In the genomic region with DNA sequence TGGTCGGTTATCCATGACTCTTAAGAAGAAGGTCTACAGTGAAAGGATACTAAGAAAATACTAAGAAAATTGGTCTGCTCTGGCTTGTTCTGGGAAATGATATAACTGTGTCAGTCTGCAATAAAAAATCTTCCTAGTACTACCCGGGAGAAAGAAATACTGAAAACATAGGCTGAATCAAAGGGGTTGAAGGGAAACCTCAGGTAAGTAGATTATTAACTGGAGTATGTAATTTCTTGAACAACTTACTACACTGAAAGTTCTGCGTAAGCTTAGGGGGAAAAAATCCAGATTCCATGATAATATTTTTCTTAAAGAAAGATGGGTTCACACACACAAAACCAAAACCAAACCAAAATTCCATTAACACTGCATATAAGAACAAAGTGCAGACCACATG, we compare ENCODE assay signal across 18 cellular contexts.
A peak's percentile ranks its signal among the peaks of the same experiment; 100 is the strongest.
DNase-seq lines count a peak whose midpoint lies in the region; ATAC-seq and TF ChIP-seq lines count a peak whose summit lies in the region.
"Had no signal": no experiment of that assay in that cellular context is flagged by ENCODE, and none has a peak within 500 bp of the region (broad histone marks: within the 10 kb centered on the region; RNA-seq: fewer than 3 reads in every experiment).

No MANE protein-coding gene starts in this region.

- no peak overlapping the region for H3K4me3 ChIP-seq in breast epithelium

- H3K9me3 ChIP-seq in breast epithelium (no peaks in the 10 kb centered on the region), T-helper 17 cell (ENCODE audit: control insufficient read depth, low read length, poor library complexity, severe bottlenecking) (no peaks in the 10 kb centered on the region)

- TF ChIP-seq CTCF in MCF 10A (IDR thresholded peaks at IDR 0.05; ENCODE audit: unreplicated experiment) (no peak), breast epithelium (IDR thresholded peaks at IDR 0.05) (no peak)

- POLR2A ChIA-PET in MCF 10A (lab: Yijun Ruan, JAX) (interaction anchor here (0.7 to 1.9 kb wide), 3 partner anchors 61 to 185 kb away, joined by 3 to 6 read pairs (median 4); no protein-coding TSS in a partner anchor), HEK293T (lab: Yijun Ruan, JAX) (no interaction called here)

- no peak overlapping the region for H3K27ac ChIP-seq in breast epithelium

- H3K27me3 Mint-ChIP-seq in MCF 10A (ENCODE audit: insufficient read depth, unreplicated experiment) (no peaks in the 10 kb centered on the region), T-helper 17 cell (no peaks in the 10 kb centered on the region)
- no peaks in the 10 kb centered on the region for H3K27me3 Mint-ChIP-seq in stimulated activated naive CD8-positive, alpha-beta T cell treated with anti-CD3 and anti-CD28 coated beads, Interleukin-15, amount 100 ng/mL, for 72 hours

- H3K27ac Mint-ChIP-seq in MCF 10A (ENCODE audit: low read depth, unreplicated experiment), result peak overlapping the region; percentile 68
- H3K27ac Mint-ChIP-seq in T-helper 17 cell, result peak overlapping the region; percentile 88
- peak overlapping the region; percentile 0 to 11 for H3K27ac Mint-ChIP-seq in stimulated activated naive CD8-positive, alpha-beta T cell treated with anti-CD3 and anti-CD28 coated beads, Interleukin-15, amount 100 ng/mL, for 72 hours

- ATAC-seq in T-helper 17 cell (no peak), HG02884 (IDR thresholded peaks at IDR 0.05; ENCODE audit: unreplicated experiment) (no peak)
- ATAC-seq in stimulated activated naive CD8-positive, alpha-beta T cell treated with anti-CD3 and anti-CD28 coated beads, Interleukin-15, amount 100 ng/mL, for 72 hours, result no peak
- ATAC-seq: Panc1, Right ventricle myocardium inferior had no signal

- TF ChIP-seq POLR2A in breast epithelium (IDR thresholded peaks at IDR 0.05), result no peak

- H3K27me3 ChIP-seq in breast epithelium, result no peaks in the 10 kb centered on the region

- CTCF ChIA-PET in MCF 10A (lab: Yijun Ruan, JAX), result interaction anchor here (0.6 to 1.2 kb wide), 4 partner anchors 26 to 95 kb away, joined by 3 read pairs; no protein-coding TSS in a partner anchor
- CTCF ChIA-PET in HEK293T (lab: Yijun Ruan, JAX), result no interaction called here

- peaks cover 8% of the 10 kb centered on the region for H3K4me1 Mint-ChIP-seq in MCF 10A (ENCODE audit: insufficient read depth, unreplicated experiment)
- H3K4me1 Mint-ChIP-seq in T-helper 17 cell, result peaks cover 17% of the 10 kb centered on the region
- H3K4me1 Mint-ChIP-seq in stimulated activated naive CD8-positive, alpha-beta T cell treated with anti-CD3 and anti-CD28 coated beads, Interleukin-15, amount 100 ng/mL, for 72 hours, result peaks cover 31% of the 10 kb centered on the region

- BruUV-seq in MCF 10A (replicated peaks; lab: Mats Ljungman, UMichigan), result no TSS peak

- H3K4me3 Mint-ChIP-seq in MCF 10A (ENCODE audit: unreplicated experiment) (no peak overlapping the region), T-helper 17 cell (no peak overlapping the region)
- no peak overlapping the region for H3K4me3 Mint-ChIP-seq in stimulated activated naive CD8-positive, alpha-beta T cell treated with anti-CD3 and anti-CD28 coated beads, Interleukin-15, amount 100 ng/mL, for 72 hours
- H3K4me3 Mint-ChIP-seq: CD14-positive monocyte had no signal

- no peaks in the 10 kb centered on the region for H3K36me3 ChIP-seq in breast epithelium

- H3K36me3 Mint-ChIP-seq in MCF 10A (ENCODE audit: insufficient read depth, unreplicated experiment), result peaks cover 30% of the 10 kb centered on the region
- H3K36me3 Mint-ChIP-seq in T-helper 17 cell (ENCODE audit: low read depth), result peaks cover 8% of the 10 kb centered on the region

- intact Hi-C loops in MCF 10A (cut with micrococcal nuclease) (no loop called here), breast epithelium (cut with DNase I; ENCODE audit: low total_unique reads) (no loop called here)

- H3K4me1 ChIP-seq in breast epithelium, result no peaks in the 10 kb centered on the region

- no peaks in the 10 kb centered on the region for H3K9me3 Mint-ChIP-seq in MCF 10A (ENCODE audit: unreplicated experiment)
- H3K9me3 Mint-ChIP-seq in stimulated activated naive CD8-positive, alpha-beta T cell treated with anti-CD3 and anti-CD28 coated beads, Interleukin-15, amount 100 ng/mL, for 72 hours, result no peaks in the 10 kb centered on the region
- H3K9me3 Mint-ChIP-seq: CD14-positive monocyte had no signal

- DNase-seq in MCF 10A (ENCODE audit: unreplicated experiment) (no peak), breast epithelium (ENCODE audit: low spot score in 2 of 2) (no peak), T-helper 17 cell (no peak), kidney tubule cell (ENCODE audit: low spot score) (peak; percentile 17), HEK293T (ENCODE audit: extremely low spot score) (no peak), H4 (ENCODE audit: low spot score) (no peak)
- DNase-seq in stimulated activated naive CD8-positive, alpha-beta T cell treated with anti-CD3 and anti-CD28 coated beads, Interleukin-15, amount 100 ng/mL, for 72 hours, result no peak
- DNase-seq: DMS53, H7, Karpas-422, NCI-H1105 treated with DMSO at 0.1 percent for 48 hours, NCI-H1930, NCI-H2171 treated with DMSO at 0.1 percent for 48 hours, NCI-H774 had no signal

TF ChIP-seq in HEK293T, 16 proteins besides CTCF, POLR2A, EP300 and RAD21:
- TF ChIP-seq FOXM1 (IDR thresholded peaks at IDR 0.05; ENCODE audit: borderline replicate concordance) (no peak), NFRKB (IDR thresholded peaks at IDR 0.05) (no peak), ZNF384 (IDR thresholded peaks at IDR 0.05) (no peak), ELF4 (IDR thresholded peaks at IDR 0.05) (no peak), FOXK2 (IDR thresholded peaks at IDR 0.05) (no peak), FOXA1 (IDR thresholded peaks at IDR 0.05) (no peak), L3MBTL2 (conservative IDR thresholded peaks at IDR 0.05) (no peak), CTBP1 (IDR thresholded peaks at IDR 0.05; ENCODE audit: borderline replicate concordance) (no peak)
- TF ChIP-seq, protein P1, sequence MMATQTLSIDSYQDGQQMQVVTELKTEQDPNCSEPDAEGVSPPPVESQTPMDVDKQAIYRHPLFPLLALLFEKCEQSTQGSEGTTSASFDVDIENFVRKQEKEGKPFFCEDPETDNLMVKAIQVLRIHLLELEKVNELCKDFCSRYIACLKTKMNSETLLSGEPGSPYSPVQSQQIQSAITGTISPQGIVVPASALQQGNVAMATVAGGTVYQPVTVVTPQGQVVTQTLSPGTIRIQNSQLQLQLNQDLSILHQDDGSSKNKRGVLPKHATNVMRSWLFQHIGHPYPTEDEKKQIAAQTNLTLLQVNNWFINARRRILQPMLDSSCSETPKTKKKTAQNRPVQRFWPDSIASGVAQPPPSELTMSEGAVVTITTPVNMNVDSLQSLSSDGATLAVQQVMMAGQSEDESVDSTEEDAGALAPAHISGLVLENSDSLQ (IDR thresholded peaks at IDR 0.05), result no peak

Comparison
In these comparisons a context has a peak if more than half of its experiments do, and no peak if none do; other contexts are left out.
1. H3K27ac Mint-ChIP-seq: peak in every context shown above with its lines; median percentile 88 in T-helper 17 cell; 68 in MCF 10A; 6 in stimulated activated naive CD8-positive, alpha-beta T cell treated with anti-CD3 and anti-CD28 coated beads, Interleukin-15, amount 100 ng/mL, for 72 hours.